ENCODE assay signal across 8 cellular contexts in genomic region chr1:156114919-156115513, GRCh38. TPM values are rescaled to one million over a fixed set of nuclear protein-coding genes. Genes with fewer than 3 reads are reported as not detected.
DNase-seq lines count a peak whose midpoint lies in the region; TF ChIP-seq lines count a peak whose summit lies in the region.

No MANE protein-coding gene starts in this region.

- H3K9me3 ChIP-seq in adrenal gland (replicated peaks in 1 of 3) = no peaks in the 10 kb centered on the region
- no peaks in the 10 kb centered on the region for H3K9me3 ChIP-seq in iPS-15b (ENCODE audit: control insufficient read depth, insufficient read depth, low read length)

- H3K27ac Mint-ChIP-seq in activated naive CD4-positive, alpha-beta T cell treated with anti-CD3 and anti-CD28 coated beads for 36 hours = peak overlapping the region; percentile 24

- peaks cover 3% of the 10 kb centered on the region for H3K36me3 Mint-ChIP-seq in activated naive CD4-positive, alpha-beta T cell treated with anti-CD3 and anti-CD28 coated beads for 36 hours (ENCODE audit: low read depth)

- peak in 1 of 2 donors; percentile 18 for TF ChIP-seq POLR2A in adrenal gland (IDR thresholded peaks at IDR 0.05)

- intact Hi-C loops in activated naive CD4-positive, alpha-beta T cell treated with anti-CD3 and anti-CD28 coated beads for 36 hours (cut with micrococcal nuclease) = loop anchor here (1.0 to 2.0 kb wide), 5 partner anchors 8 to 390 kb away; no protein-coding TSS in a partner anchor
- intact Hi-C loops in adrenal gland (cut with DNase I) = no loop called here

- H3K36me3 ChIP-seq in adrenal gland (replicated peaks in 1 of 2) (no peaks in the 10 kb centered on the region), iPS-15b (ENCODE audit: control insufficient read depth, insufficient read depth, low read length) (peaks cover 3% of the 10 kb centered on the region)

- WGBS in adrenal gland, 4 donors = 0 to 1% (median 0%) methylated on average over 6 to 49 of the region's 49 CpGs

- CTCF ChIA-PET in activated naive CD4-positive, alpha-beta T cell treated with anti-CD3 and anti-CD28 coated beads for 36 hours (lab: Charles Lee) = interaction anchor here (1.0 to 6.3 kb wide), 5 partner anchors 10 to 110 kb away, joined by 3 to 48 read pairs (median 10); no protein-coding TSS in a partner anchor

- TF ChIP-seq CTCF in adrenal gland (IDR thresholded peaks at IDR 0.05) = peak in 1 of 6 experiments; percentile 5

- H3K27me3 ChIP-seq in adrenal gland (no peaks in the 10 kb centered on the region), iPS-15b (ENCODE audit: control insufficient read depth, insufficient read depth, low read length) (no peaks in the 10 kb centered on the region)

- H3K4me1 ChIP-seq in adrenal gland (replicated peaks in 1 of 2) (peaks cover 46 to 69% of the 10 kb centered on the region in 2 donors), iPS-15b (ENCODE audit: control insufficient read depth, insufficient read depth, low read length) (peaks cover 5% of the 10 kb centered on the region)

- H3K27ac ChIP-seq in adrenal gland (peak overlapping the region; percentile 83 to 99 (median 97)), skin epidermis (peak overlapping the region; percentile 88 to 100 (median 98))

- peaks cover 22% of the 10 kb centered on the region for H3K27me3 Mint-ChIP-seq in activated naive CD4-positive, alpha-beta T cell treated with anti-CD3 and anti-CD28 coated beads for 36 hours (ENCODE audit: low read depth)

- peak overlapping the region; percentile 16 for H3K9ac ChIP-seq in iPS-15b (ENCODE audit: low read depth, low read length)

- H3K4me3 ChIP-seq in adrenal gland = peak overlapping the region; percentile 85 to 100 (median 94)
- H3K4me3 ChIP-seq in iPS-15b (ENCODE audit: low read depth, low read length) = peak overlapping the region; percentile 90
- H3K4me3 ChIP-seq in skin epidermis = peak overlapping the region; percentile 60 to 100 (median 97)

- no peaks in the 10 kb centered on the region for H3K9me3 Mint-ChIP-seq in activated naive CD4-positive, alpha-beta T cell treated with anti-CD3 and anti-CD28 coated beads for 36 hours

- H3K4me1 Mint-ChIP-seq in activated naive CD4-positive, alpha-beta T cell treated with anti-CD3 and anti-CD28 coated beads for 36 hours (ENCODE audit: low read depth) = peaks cover 34% of the 10 kb centered on the region

- peak; percentile 42 for DNase-seq in activated naive CD4-positive, alpha-beta T cell treated with anti-CD3 and anti-CD28 coated beads for 36 hours
- no peak for DNase-seq in activated naive CD4-positive, alpha-beta T cell treated with anti-CD3 and anti-CD28 coated beads, Interleukin-2, amount 50 U/mL, for 16 hours
- DNase-seq in M059J (ENCODE audit: low read depth) (peak; percentile 46), adrenal gland (peak in 2 of 7 donors; percentile 53 to 68), NCI-H1930 (lab: John Stamatoyannopoulos, UW) (no peak)
- DNase-seq in activated CD4-positive, alpha-beta T cell treated with anti-CD3 and anti-CD28 coated beads, Interleukin-2, amount 50 U/mL, for 4 hours = no peak

- H3K4me3 Mint-ChIP-seq in activated naive CD4-positive, alpha-beta T cell treated with anti-CD3 and anti-CD28 coated beads for 36 hours = peak overlapping the region; percentile 86

RNA-seq across cellular contexts. Expression of gene LMNA, which starts 0.5 kb away (rescaled TPM):
- 10 to 100 TPM; 62.1 to 62.6 TPM for total RNA-seq in activated naive CD4-positive, alpha-beta T cell treated with anti-CD3 and anti-CD28 coated beads for 36 hours
- 396 and 698 TPM in 2 replicates for total RNA-seq in M059J (2014; rRNA removed; shearing (Covaris generic))
- 100 to 1,000 TPM; 231 to 591 (median 395) TPM for total RNA-seq in adrenal gland
- polyA plus RNA-seq in adrenal gland = 100 to 1,000 TPM; 140 to 458 (median 374) TPM

RNA-seq across cellular contexts. Expression of gene MEX3A, which starts 32.8 kb away (rescaled TPM):
- under 1 TPM; 0.22 to 0.36 TPM for total RNA-seq in activated naive CD4-positive, alpha-beta T cell treated with anti-CD3 and anti-CD28 coated beads for 36 hours
- total RNA-seq in M059J (2014; rRNA removed; shearing (Covaris generic)) = 2.5 and 3.2 TPM in 2 replicates
- 1 to 10 TPM in 3 of 8 donors, under 1 TPM in 5; 0.09 to 2.1 (median 0.50) TPM for total RNA-seq in adrenal gland
- polyA plus RNA-seq in adrenal gland = under 1 TPM; 0.17 to 0.27 (median 0.24) TPM

RNA-seq across cellular contexts. Expression of gene SEMA4A, which starts 38.4 kb away (rescaled TPM):
- total RNA-seq in activated naive CD4-positive, alpha-beta T cell treated with anti-CD3 and anti-CD28 coated beads for 36 hours = 10 to 100 TPM; 17.4 to 17.5 TPM
- total RNA-seq in M059J (2014; rRNA removed; shearing (Covaris generic)) = 0.37 and 1.3 TPM in 2 replicates
- 1 to 10 TPM in 6 of 8 donors, under 1 TPM in 2; 0.30 to 4.8 (median 1.6) TPM for total RNA-seq in adrenal gland
- polyA plus RNA-seq in adrenal gland = 1 to 10 TPM in 2 of 3 donors, under 1 TPM in 1; 0.93 to 3.1 (median 2.4) TPM

RNA-seq across cellular contexts. Expression of gene RAB25, which starts 54.1 kb away (rescaled TPM):
- total RNA-seq in activated naive CD4-positive, alpha-beta T cell treated with anti-CD3 and anti-CD28 coated beads for 36 hours = 1 to 10 TPM; 1.3 TPM
- total RNA-seq in M059J (2014; rRNA removed; shearing (Covaris generic)) = not detected in 2 replicates
- under 1 TPM in 1 of 8 donors, not detected in 7; 0.38 TPM for total RNA-seq in adrenal gland
- polyA plus RNA-seq in adrenal gland = under 1 TPM in 2 of 3 donors, not detected in 1; 0.17 to 0.48 TPM

Comparison
In these comparisons a context has a peak if more than half of its experiments do, and no peak if none do; other contexts are left out.
1. DNase-seq: peak in activated naive CD4-positive, alpha-beta T cell treated with anti-CD3 and anti-CD28 coated beads for 36 hours (single experiment) and M059J (single experiment); none in activated naive CD4-positive, alpha-beta T cell treated with anti-CD3 and anti-CD28 coated beads, Interleukin-2, amount 50 U/mL, for 16 hours (single experiment), NCI-H1930 (0 of 2) and activated CD4-positive, alpha-beta T cell treated with anti-CD3 and anti-CD28 coated beads, Interleukin-2, amount 50 U/mL, for 4 hours (0 of 2).
2. Peak in every context shown above with its lines, with median percentiles within 50 percentile points of each other: H3K4me3 ChIP-seq.